ENCODE assay signal across 8 cellular contexts in the genomic region with DNA sequence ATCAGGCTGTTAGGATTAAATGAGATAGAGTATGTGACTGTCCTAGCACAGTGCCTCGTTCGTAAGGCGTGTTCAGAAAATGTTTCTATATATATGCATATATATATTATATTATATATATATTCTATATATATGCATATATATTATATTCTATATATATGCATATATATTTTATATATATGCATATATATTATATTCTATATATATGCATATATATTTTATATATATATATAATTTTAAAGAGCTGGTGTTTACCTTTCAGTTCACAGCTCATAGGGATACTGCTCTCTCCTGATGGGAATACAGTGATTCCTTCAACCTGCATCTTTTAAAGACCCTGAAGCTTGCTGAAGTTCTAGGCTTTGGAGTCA. TPM values are rescaled to one million over a fixed set of nuclear protein-coding genes. Genes with fewer than 3 reads are reported as not detected.
A peak's percentile ranks its signal among the peaks of the same experiment; 100 is the strongest.
DNase-seq lines count a peak whose midpoint lies in the region; ATAC-seq, FAIRE-seq and TF ChIP-seq lines count a peak whose summit lies in the region.

No MANE protein-coding gene starts in this region.

- POLR2A ChIA-PET in A549 (lab: Yijun Ruan, JAX) = interaction anchor here (0.6 to 1.8 kb wide), 4 partner anchors 18 to 198 kb away, joined by 4 to 9 read pairs (median 6); no protein-coding TSS in a partner anchor

- H3K4me1 ChIP-seq in A549 = peaks cover 12% of the 10 kb centered on the region; the same call in 2 of the 3 replicates
- H3K4me1 ChIP-seq in HUES6 (ENCODE audit: control insufficient read depth, insufficient read depth, low read length) = 0 out of 2 replicates have a peak, but pooled peaks cover 6% of the 10 kb centered on the region
- H3K4me1 ChIP-seq in mucosa of descending colon (ENCODE audit: low read depth) = peaks cover 22% of the 10 kb centered on the region

- H3K27me3 ChIP-seq in HUES6 (ENCODE audit: control insufficient read depth, insufficient read depth, low read length) = no peaks in the 10 kb centered on the region

- H3K9me3 ChIP-seq in A549 (no peaks in the 10 kb centered on the region), HUES6 (ENCODE audit: control insufficient read depth, insufficient read depth, low read depth, low read length) (no peaks in the 10 kb centered on the region), mucosa of descending colon (no peaks in the 10 kb centered on the region)

- H3K27ac ChIP-seq in A549 = peak overlapping the region; percentile 94
- H3K27ac ChIP-seq in HUES6 (ENCODE audit: low read depth, low read length) = peak overlapping the region; percentile 87; the same call in 1 of the 2 replicates

- intact Hi-C loops in mucosa of descending colon (cut with DNase I, micrococcal nuclease) = no loop called here

- FAIRE-seq in A549 (lab: Jason Lieb, UNC) = no peak

- peak overlapping the region; percentile 90 for H3K9ac ChIP-seq in HUES6 (ENCODE audit: low read length)

- CTCF ChIA-PET in A549 (lab: Yijun Ruan, JAX) = interaction anchor here (2.4 kb wide), 1 partner anchor 198 kb away, joined by 5 read pairs; no protein-coding TSS in a partner anchor

- ATAC-seq in A549 = no peak
- no peak for ATAC-seq in mucosa of descending colon
- no peak for ATAC-seq in HG03469 (IDR thresholded peaks at IDR 0.05; ENCODE audit: unreplicated experiment)

- peak overlapping the region; percentile 81 for H3K4me3 ChIP-seq in A549
- H3K4me3 ChIP-seq in HUES6 (ENCODE audit: low read depth, low read length) = peak overlapping the region; percentile 76
- peak overlapping the region; percentile 78 to 83 for H3K4me3 ChIP-seq in cardiac fibroblast (replicated peaks in 1 of 2; ENCODE audit: low read depth in 2 of 2, low read length in 2 of 2)
- peak overlapping the region; percentile 71 for H3K4me3 ChIP-seq in mucosa of descending colon

- WGBS in A549 (ENCODE audit: missing lambda C conversion rate) = 56% methylated on average over 3 of the region's 3 CpGs

- H3K36me3 ChIP-seq in HUES6 (ENCODE audit: control insufficient read depth, insufficient read depth, low read length) (peaks cover 39% of the 10 kb centered on the region), mucosa of descending colon (ENCODE audit: low read depth) (no peaks in the 10 kb centered on the region)

- DNase-seq in A549 (ENCODE audit: low read depth in 1 of 2, low spot score in 1 of 2) (no peak), cardiac fibroblast (ENCODE audit: low read depth in 2 of 2) (no peak), mucosa of descending colon (no peak), iPS-NIHi7 (ENCODE audit: extremely low spot score) (no peak), erythroblast (lab: John Stamatoyannopoulos, UW) (no peak), GM03348 (ENCODE audit: low spot score) (no peak)

- TF ChIP-seq CTCF in A549 (IDR thresholded peaks at IDR 0.05) (no peak), cardiac fibroblast (IDR thresholded peaks at IDR 0.05; ENCODE audit: low read depth, low read length) (no peak), mucosa of descending colon (IDR thresholded peaks at IDR 0.05) (no peak)

- no peak for TF ChIP-seq EP300 in A549 (IDR thresholded peaks at IDR 0.05)

- TF ChIP-seq POLR2A in A549 (IDR thresholded peaks at IDR 0.05; ENCODE audit: low read length) (no peak), erythroblast (IDR thresholded peaks at IDR 0.05; ENCODE audit: low read length) (no peak)

- H3K4me2 ChIP-seq in A549 = peak overlapping the region; percentile 72

- no peak for TF ChIP-seq RAD21 in A549 (conservative IDR thresholded peaks at IDR 0.05 in 1 of 2, IDR thresholded peaks at IDR 0.05 in 1 of 2)

TF ChIP-seq in A549, 52 proteins besides CTCF, POLR2A, EP300 and RAD21:
- TF ChIP-seq HOXB5 (CRISPR knock-in tag; IDR thresholded peaks at IDR 0.05) (no peak), ELK1 (IDR thresholded peaks at IDR 0.05; ENCODE audit: low read depth, low read length) (no peak), SMC3 (IDR thresholded peaks at IDR 0.05) (no peak), FOSL2 (IDR thresholded peaks at IDR 0.05) (no peak), FOSL2 (CRISPR knock-in tag; IDR thresholded peaks at IDR 0.05) (no peak), ZSCAN20 (CRISPR knock-in tag; IDR thresholded peaks at IDR 0.05) (no peak), ESRRA (IDR thresholded peaks at IDR 0.05; ENCODE audit: borderline replicate concordance, low read length) (no peak), CBX8 (IDR thresholded peaks at IDR 0.05) (no peak), BHLHE40 (IDR thresholded peaks at IDR 0.05; ENCODE audit: low read depth, low read length) (no peak), PHF8 (IDR thresholded peaks at IDR 0.05; ENCODE audit: borderline replicate concordance, low read depth) (no peak), RARB (CRISPR knock-in tag; IDR thresholded peaks at IDR 0.05) (no peak), RNF2 (IDR thresholded peaks at IDR 0.05; ENCODE audit: borderline replicate concordance, low read depth) (no peak), JUN (IDR thresholded peaks at IDR 0.05) (no peak), HDAC2 (IDR thresholded peaks at IDR 0.05) (no peak), FOXS1 (CRISPR knock-in tag; IDR thresholded peaks at IDR 0.05) (no peak), KDM5A (IDR thresholded peaks at IDR 0.05) (no peak), KDM1A (IDR thresholded peaks at IDR 0.05; ENCODE audit: low read depth) (no peak), MAFK (IDR thresholded peaks at IDR 0.05; ENCODE audit: partially characterized antibody) (no peak), HOXB13 (CRISPR knock-in tag; IDR thresholded peaks at IDR 0.05; ENCODE audit: low read depth) (no peak), RCOR1 (IDR thresholded peaks at IDR 0.05; ENCODE audit: low read depth, low read length) (no peak)
- TF ChIP-seq, protein P1, sequence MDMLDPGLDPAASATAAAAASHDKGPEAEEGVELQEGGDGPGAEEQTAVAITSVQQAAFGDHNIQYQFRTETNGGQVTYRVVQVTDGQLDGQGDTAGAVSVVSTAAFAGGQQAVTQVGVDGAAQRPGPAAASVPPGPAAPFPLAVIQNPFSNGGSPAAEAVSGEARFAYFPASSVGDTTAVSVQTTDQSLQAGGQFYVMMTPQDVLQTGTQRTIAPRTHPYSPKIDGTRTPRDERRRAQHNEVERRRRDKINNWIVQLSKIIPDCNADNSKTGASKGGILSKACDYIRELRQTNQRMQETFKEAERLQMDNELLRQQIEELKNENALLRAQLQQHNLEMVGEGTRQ (IDR thresholded peaks at IDR 0.05) = no peak

RNA-seq across cellular contexts. Expression of gene NDUFB4, which starts 0.7 kb away (rescaled TPM):
- polyA plus RNA-seq in A549 (2011; rRNA removed) = 204 and 239 TPM in 2 replicates
- polyA plus RNA-seq in A549 (2012; cell fraction: cytosol; rRNA removed) = 366 and 409 TPM in 2 replicates
- polyA plus RNA-seq in A549 (2012; cell fraction: nucleus; rRNA removed) = 180 and 183 TPM in 2 replicates
- polyA plus RNA-seq in A549 (2017; fragmentation: RNase III; extraction: RNeasy Plus Mini Kit Qiagen cat#74134 plus additional on column Dnase treatment) = 686 to 747 TPM (median 709 TPM) in 3 replicates
- 188 and 319 TPM in 2 replicates for polyA minus RNA-seq in A549 (2011; rRNA and poly(A)+ RNA removed)
- 100 to 1,000 TPM; 142 to 182 (median 157) TPM for total RNA-seq in mucosa of descending colon
